Comparison of ENCODE assay signal across 29 cellular contexts in genomic region chr7:41503438-41503837, GRCh38.
A peak's percentile ranks its signal among the peaks of the same experiment; 100 is the strongest.
DNase-seq lines count a peak whose midpoint lies in the region; ATAC-seq and TF ChIP-seq lines count a peak whose summit lies in the region.
"Had no signal": no experiment of that assay in that cellular context is flagged by ENCODE, and none has a peak within 500 bp of the region (broad histone marks: within the 10 kb centered on the region; RNA-seq: fewer than 3 reads in every experiment).

No MANE protein-coding gene starts in this region.

- no peak overlapping the region for H3K4me3 Mint-ChIP-seq in naive thymus-derived CD4-positive, alpha-beta T cell
- H3K4me3 Mint-ChIP-seq: activated CD4-positive, alpha-beta T cell treated with anti-CD3 and anti-CD28 coated beads, Interleukin-2, amount 10 ng/mL, durations not matched to agents 24 days and 14 days; activated naive CD8-positive, alpha-beta T cell treated with anti-CD3 and anti-CD28 coated beads, Interleukin-2, amount 50 U/mL, for 24 hours; activated T-cell treated with anti-CD3 and anti-CD28 coated beads, Interleukin-2, amount 50 U/mL, for 24 hours; immature natural killer cell; mesothelial cell of epicardium; naive thymus-derived CD8-positive, alpha-beta T cell; stimulated activated naive CD8-positive, alpha-beta T cell treated with anti-CD3 and anti-CD28 coated beads, Interleukin-15, Interleukin-2, amounts not matched to agents 100 ng/mL and 50 ng/mL, for 24 hours had no signal

- intact Hi-C loops in naive thymus-derived CD4-positive, alpha-beta T cell (cut with micrococcal nuclease): no loop called here
- intact Hi-C loops in lower leg skin (cut with DNase I; ENCODE audit: low total_unique reads): no loop called here

- no peaks in the 10 kb centered on the region for H3K4me1 Mint-ChIP-seq in naive thymus-derived CD4-positive, alpha-beta T cell
- H3K4me1 Mint-ChIP-seq: activated CD4-positive, alpha-beta T cell treated with anti-CD3 and anti-CD28 coated beads, Interleukin-2, amount 10 ng/mL, durations not matched to agents 24 days and 14 days; activated naive CD8-positive, alpha-beta T cell treated with anti-CD3 and anti-CD28 coated beads, Interleukin-2, amount 50 U/mL, for 24 hours; immature natural killer cell had no signal

- DNase-seq in AG10803 (ENCODE audit: low read depth): peak; percentile 34
- peak; percentile 61 for DNase-seq in LHCN-M2 (ENCODE audit: low read depth)
- DNase-seq in choroid plexus epithelial cell (ENCODE audit: low read depth): peak; percentile 53
- DNase-seq in kidney glomerular epithelial cell (lab: John Stamatoyannopoulos, UW): peak; percentile 0
- no peak for DNase-seq in naive thymus-derived CD4-positive, alpha-beta T cell
- DNase-seq in lower leg skin (ENCODE audit: low spot score in 2 of 2): no peak
- no peak for DNase-seq in medulla oblongata (ENCODE audit: extremely low spot score)
- DNase-seq: activated CD4-positive, alpha-beta T cell treated with anti-CD3 and anti-CD28 coated beads, Interleukin-2, amount 10 ng/mL, durations not matched to agents 24 days and 14 days; activated naive CD8-positive, alpha-beta T cell treated with anti-CD3 and anti-CD28 coated beads, Interleukin-2, amount 50 U/mL, for 24 hours; activated T-cell treated with anti-CD3 and anti-CD28 coated beads, Interleukin-2, amount 50 U/mL, for 24 hours; brain microvascular endothelial cell; hippocampal formation; immature natural killer cell; left lung; MV-4-11; naive thymus-derived CD8-positive, alpha-beta T cell; NCI-H146; NCI-H524; nucleus accumbens; SHP77 treated with DMSO at 0.1 percent for 48 hours; uterus; WERI-Rb-1 had no signal

- no peaks in the 10 kb centered on the region for H3K36me3 ChIP-seq in naive thymus-derived CD4-positive, alpha-beta T cell (ENCODE audit: control insufficient read depth in 2 of 3, insufficient read depth in 3 of 3, low read length in 3 of 3)
- H3K36me3 ChIP-seq: brain microvascular endothelial cell, HAP-1, left lung, uterus, WERI-Rb-1 had no signal

- ATAC-seq in HG02884 (IDR thresholded peaks at IDR 0.05; ENCODE audit: unreplicated experiment): no peak
- no peak for ATAC-seq in naive thymus-derived CD4-positive, alpha-beta T cell
- ATAC-seq: A549; activated naive CD8-positive, alpha-beta T cell treated with anti-CD3 and anti-CD28 coated beads, Interleukin-2, amount 50 U/mL, for 24 hours; left lung; naive thymus-derived CD8-positive, alpha-beta T cell; Panc1 had no signal

- no peaks in the 10 kb centered on the region for H3K4me1 ChIP-seq in naive thymus-derived CD4-positive, alpha-beta T cell (ENCODE audit: control insufficient read depth in 2 of 2, insufficient read depth in 2 of 2, low read length in 2 of 2)
- H3K4me1 ChIP-seq: A549, HAP-1, left lung, uterus had no signal

- H3K36me3 Mint-ChIP-seq in naive thymus-derived CD4-positive, alpha-beta T cell: no peaks in the 10 kb centered on the region
- H3K36me3 Mint-ChIP-seq: immature natural killer cell; mesothelial cell of epicardium; naive thymus-derived CD8-positive, alpha-beta T cell had no signal

- no peaks in the 10 kb centered on the region for H3K9me3 ChIP-seq in naive thymus-derived CD4-positive, alpha-beta T cell (ENCODE audit: control insufficient read depth in 2 of 3, low read length in 3 of 3)
- H3K9me3 ChIP-seq: A549, HAP-1, left lung, uterus had no signal

- no peak for TF ChIP-seq POLR2A in lower leg skin (IDR thresholded peaks at IDR 0.05)

- H3K4me3 ChIP-seq in AG10803 (ENCODE audit: low read length) (no peak overlapping the region), choroid plexus epithelial cell (ENCODE audit: low read depth, low read length) (no peak overlapping the region), lower leg skin (ENCODE audit: low read depth, poor library complexity, severe bottlenecking) (no peak overlapping the region)
- no peak overlapping the region for H3K4me3 ChIP-seq in naive thymus-derived CD4-positive, alpha-beta T cell (ENCODE audit: low read length)
- H3K4me3 ChIP-seq: A549, HAP-1, left lung, uterus had no signal

- no peaks in the 10 kb centered on the region for H3K27me3 Mint-ChIP-seq in naive thymus-derived CD4-positive, alpha-beta T cell
- H3K27me3 Mint-ChIP-seq: activated CD4-positive, alpha-beta T cell treated with anti-CD3 and anti-CD28 coated beads, Interleukin-2, amount 10 ng/mL, durations not matched to agents 24 days and 14 days; activated naive CD8-positive, alpha-beta T cell treated with anti-CD3 and anti-CD28 coated beads, Interleukin-2, amount 50 U/mL, for 24 hours; activated T-cell treated with anti-CD3 and anti-CD28 coated beads, Interleukin-2, amount 50 U/mL, for 24 hours; stimulated activated naive CD8-positive, alpha-beta T cell treated with anti-CD3 and anti-CD28 coated beads, Interleukin-15, Interleukin-2, amounts not matched to agents 100 ng/mL and 50 ng/mL, for 24 hours had no signal

- H3K27ac ChIP-seq in naive thymus-derived CD4-positive, alpha-beta T cell (ENCODE audit: low read depth, low read length): no peak overlapping the region
- H3K27ac ChIP-seq: A549, brain microvascular endothelial cell, KMS-11, left lung, uterus, WERI-Rb-1 had no signal

- H3K27me3 ChIP-seq in naive thymus-derived CD4-positive, alpha-beta T cell (ENCODE audit: control insufficient read depth in 2 of 2, insufficient read depth in 2 of 2, low read length in 2 of 2): no peaks in the 10 kb centered on the region
- H3K27me3 ChIP-seq: brain microvascular endothelial cell, left lung, uterus had no signal

- H3K27ac Mint-ChIP-seq in naive thymus-derived CD4-positive, alpha-beta T cell: no peak overlapping the region
- H3K27ac Mint-ChIP-seq: activated CD4-positive, alpha-beta T cell treated with anti-CD3 and anti-CD28 coated beads, Interleukin-2, amount 10 ng/mL, durations not matched to agents 24 days and 14 days; activated naive CD8-positive, alpha-beta T cell treated with anti-CD3 and anti-CD28 coated beads, Interleukin-2, amount 50 U/mL, for 24 hours; activated T-cell treated with anti-CD3 and anti-CD28 coated beads, Interleukin-2, amount 50 U/mL, for 24 hours; immature natural killer cell; mesothelial cell of epicardium; naive thymus-derived CD8-positive, alpha-beta T cell; stimulated activated naive CD8-positive, alpha-beta T cell treated with anti-CD3 and anti-CD28 coated beads, Interleukin-15, Interleukin-2, amounts not matched to agents 100 ng/mL and 50 ng/mL, for 24 hours had no signal

- peaks cover 0 to 17% (median 4%) of the 10 kb centered on the region in 11 donors for H3K9me3 Mint-ChIP-seq in naive thymus-derived CD4-positive, alpha-beta T cell
- H3K9me3 Mint-ChIP-seq: activated T-cell treated with anti-CD3 and anti-CD28 coated beads, Interleukin-2, amount 50 U/mL, for 24 hours; mesothelial cell of epicardium had no signal

- CTCF ChIA-PET in naive thymus-derived CD4-positive, alpha-beta T cell (lab: Charles Lee): no interaction called here

- POLR2A ChIA-PET in naive thymus-derived CD4-positive, alpha-beta T cell (lab: Charles Lee): no interaction called here

- TF ChIP-seq CTCF in AG10803 (conservative IDR thresholded peaks at IDR 0.05; ENCODE audit: low read length) (no peak), choroid plexus epithelial cell (conservative IDR thresholded peaks at IDR 0.05; ENCODE audit: low read depth, low read length) (no peak), lower leg skin (IDR thresholded peaks at IDR 0.05) (no peak)

Comparison
In these comparisons a context has a peak if more than half of its experiments do, and no peak if none do; other contexts are left out.
1. DNase-seq: peak in AG10803 (single experiment), LHCN-M2 (single experiment), choroid plexus epithelial cell (single experiment) and kidney glomerular epithelial cell (single experiment); none in naive thymus-derived CD4-positive, alpha-beta T cell (0 of 9), lower leg skin (0 of 2) and medulla oblongata (single experiment).